Comparison of ENCODE assay signal across 9 cellular contexts in the genomic region with DNA sequence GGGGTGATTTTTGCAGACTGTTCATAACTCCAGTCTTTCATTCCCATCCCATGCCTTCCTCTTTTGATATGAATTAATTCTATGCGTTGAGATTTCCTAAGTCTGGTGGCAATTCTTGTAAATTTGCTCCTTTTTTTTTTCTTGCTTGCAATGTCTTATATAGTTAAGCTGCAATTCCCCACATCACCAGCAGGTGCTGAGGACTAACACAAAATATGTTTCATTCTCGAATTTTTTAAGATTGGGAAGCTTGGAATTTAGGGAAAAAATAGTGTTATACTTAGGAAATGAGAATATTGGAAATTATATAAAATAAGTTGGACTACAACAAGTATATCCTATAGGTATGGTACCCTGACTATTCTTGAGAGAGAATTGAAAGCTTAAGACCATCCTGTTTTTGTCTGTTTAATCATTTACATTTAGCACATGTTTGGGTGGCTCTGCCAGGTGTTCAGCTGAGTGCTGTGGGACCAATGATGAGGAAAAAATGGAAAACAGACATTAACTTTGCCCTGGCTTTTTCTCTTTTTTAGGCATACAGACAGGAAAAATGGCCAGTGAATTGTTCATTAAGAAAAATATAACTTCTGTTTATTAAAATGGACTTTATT. TPM values are rescaled to one million over a fixed set of nuclear protein-coding genes. Genes with fewer than 3 reads are reported as not detected.
DNase-seq lines count a peak whose midpoint lies in the region; ATAC-seq, FAIRE-seq and TF ChIP-seq lines count a peak whose summit lies in the region.
"Had no signal": no experiment of that assay in that cellular context is flagged by ENCODE, and none has a peak within 500 bp of the region (broad histone marks: within the 10 kb centered on the region; RNA-seq: fewer than 3 reads in every experiment).

No MANE protein-coding gene starts in this region.

- CTCF ChIA-PET in activated CD4-positive, alpha-beta T cell treated with anti-CD3 and anti-CD28 coated beads for 36 hours (lab: Charles Lee): interaction anchor here (0.8 to 1.3 kb wide), 7 partner anchors 8 to 262 kb away, joined by 3 to 6 read pairs (median 3); no protein-coding TSS in a partner anchor

- peak; percentile 16 for DNase-seq in activated CD4-positive, alpha-beta T cell treated with anti-CD3 and anti-CD28 coated beads for 36 hours
- no peak for DNase-seq in activated CD4-positive, alpha-beta T cell treated with anti-CD3 and anti-CD28 coated beads, Interleukin-2, amount 50 U/mL, for 4 hours
- no peak for DNase-seq in LNCaP clone FGC (ENCODE audit: low read depth)
- no peak for DNase-seq in retinal pigment epithelial cell (ENCODE audit: low read depth)
- no peak for DNase-seq in NCI-H345 treated with DMSO at 0.1 percent for 48 hours (lab: John Stamatoyannopoulos, UW; ENCODE audit: unreplicated experiment)
- no peak for DNase-seq in activated T-cell treated with anti-CD3 and anti-CD28 coated beads, Interleukin-2, amount 50 U/mL, for 48 hours

- no peaks in the 10 kb centered on the region for H3K4me1 Mint-ChIP-seq in activated CD4-positive, alpha-beta T cell treated with anti-CD3 and anti-CD28 coated beads for 36 hours

- peak; percentile 93 for FAIRE-seq in colon (lab: Jason Lieb, UNC)
- FAIRE-seq: endometrium had no signal

- no peak overlapping the region for H3K4me3 ChIP-seq in LNCaP clone FGC (ENCODE audit: low read depth, low read length)
- no peak overlapping the region for H3K4me3 ChIP-seq in retinal pigment epithelial cell (ENCODE audit: low read length)

- no peak overlapping the region for H3K4me3 Mint-ChIP-seq in activated CD4-positive, alpha-beta T cell treated with anti-CD3 and anti-CD28 coated beads for 36 hours

- H3K27me3 Mint-ChIP-seq in activated CD4-positive, alpha-beta T cell treated with anti-CD3 and anti-CD28 coated beads for 36 hours: no peaks in the 10 kb centered on the region

- no peaks in the 10 kb centered on the region for H3K9me3 Mint-ChIP-seq in activated CD4-positive, alpha-beta T cell treated with anti-CD3 and anti-CD28 coated beads for 36 hours (ENCODE audit: low read depth)

- no peaks in the 10 kb centered on the region for H3K36me3 Mint-ChIP-seq in activated CD4-positive, alpha-beta T cell treated with anti-CD3 and anti-CD28 coated beads for 36 hours (ENCODE audit: low read depth)

- ATAC-seq in activated CD4-positive, alpha-beta T cell treated with anti-CD3 and anti-CD28 coated beads for 36 hours: no peak
- no peak for ATAC-seq in HG03378 (IDR thresholded peaks at IDR 0.05; ENCODE audit: unreplicated experiment)

- intact Hi-C loops in activated CD4-positive, alpha-beta T cell treated with anti-CD3 and anti-CD28 coated beads for 36 hours (cut with DNase I, micrococcal nuclease): no loop called here

- no peak overlapping the region for H3K27ac Mint-ChIP-seq in activated CD4-positive, alpha-beta T cell treated with anti-CD3 and anti-CD28 coated beads for 36 hours

- peak; percentile 53 for TF ChIP-seq CTCF in LNCaP clone FGC (IDR thresholded peaks at IDR 0.05; ENCODE audit: control insufficient read depth, extremely low read depth, insufficient read depth)
- peak; percentile 71 for TF ChIP-seq CTCF in retinal pigment epithelial cell (conservative IDR thresholded peaks at IDR 0.05; ENCODE audit: low read depth, low read length)

- POLR2A ChIA-PET in activated CD4-positive, alpha-beta T cell treated with anti-CD3 and anti-CD28 coated beads for 36 hours (lab: Charles Lee): no interaction called here

RNA-seq across cellular contexts. Expression of gene AFF2, which starts 30.2 kb away (rescaled TPM):
- 1 to 10 TPM; 1.3 to 2.2 TPM for total RNA-seq in activated CD4-positive, alpha-beta T cell treated with anti-CD3 and anti-CD28 coated beads for 36 hours
